ENCODE assay signal across 1 cellular context in genomic region chr6:139017227-139017626, GRCh38.
TF ChIP-seq lines count a peak whose summit lies in the region.

No MANE protein-coding gene starts in this region.

TF ChIP-seq in WTC11, 78 proteins besides CTCF, POLR2A, EP300 and RAD21 (continued from another document):
- no peak for TF ChIP-seq ATF6 (CRISPR knock-in tag; IDR thresholded peaks at IDR 0.05)
- no peak for TF ChIP-seq RELA (CRISPR knock-in tag; IDR thresholded peaks at IDR 0.05; ENCODE audit: borderline replicate concordance)
- TF ChIP-seq ARID4B (CRISPR knock-in tag; IDR thresholded peaks at IDR 0.05; ENCODE audit: borderline replicate concordance): no peak
- TF ChIP-seq USF2 (CRISPR knock-in tag; IDR thresholded peaks at IDR 0.05): no peak
